Comparison of ENCODE assay signal across 1 cellular context in the genomic region with DNA sequence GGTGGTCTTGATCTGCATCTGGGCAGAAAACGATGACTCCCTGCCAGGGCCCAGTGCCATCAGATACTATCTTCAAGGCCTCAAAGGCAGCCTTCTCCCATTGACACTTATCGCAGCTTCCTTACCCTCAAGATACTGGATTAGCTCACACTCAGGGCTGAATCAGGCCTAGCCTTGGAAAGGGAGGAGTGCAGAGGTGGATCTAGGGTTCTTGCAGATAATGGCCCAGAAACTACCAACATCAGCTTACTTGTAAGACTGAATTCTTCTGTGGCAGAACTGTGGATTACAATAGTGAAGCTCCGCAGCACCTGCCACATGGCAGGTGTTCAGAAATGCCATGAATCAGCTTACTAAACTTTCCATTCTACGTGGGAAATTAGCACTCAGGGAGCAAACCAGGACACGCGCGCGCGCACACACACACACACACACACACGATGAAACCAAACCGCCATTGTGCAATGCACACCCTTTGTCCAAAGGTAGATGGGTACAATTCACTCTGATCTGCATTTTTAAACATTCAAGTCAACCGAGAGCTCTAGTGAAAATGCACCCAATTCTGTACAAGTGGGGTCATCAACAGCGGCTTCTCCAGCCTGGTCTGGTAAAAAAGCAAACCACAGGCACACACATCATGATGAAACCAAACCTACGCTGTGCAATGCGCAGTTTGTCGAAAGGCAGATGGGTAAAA.
TF ChIP-seq lines count a peak whose summit lies in the region.

No MANE protein-coding gene starts in this region.

TF ChIP-seq in HepG2, 621 proteins besides CTCF, POLR2A, EP300 and RAD21 (continued from another document and continues in another):
- TF ChIP-seq, protein P1, sequence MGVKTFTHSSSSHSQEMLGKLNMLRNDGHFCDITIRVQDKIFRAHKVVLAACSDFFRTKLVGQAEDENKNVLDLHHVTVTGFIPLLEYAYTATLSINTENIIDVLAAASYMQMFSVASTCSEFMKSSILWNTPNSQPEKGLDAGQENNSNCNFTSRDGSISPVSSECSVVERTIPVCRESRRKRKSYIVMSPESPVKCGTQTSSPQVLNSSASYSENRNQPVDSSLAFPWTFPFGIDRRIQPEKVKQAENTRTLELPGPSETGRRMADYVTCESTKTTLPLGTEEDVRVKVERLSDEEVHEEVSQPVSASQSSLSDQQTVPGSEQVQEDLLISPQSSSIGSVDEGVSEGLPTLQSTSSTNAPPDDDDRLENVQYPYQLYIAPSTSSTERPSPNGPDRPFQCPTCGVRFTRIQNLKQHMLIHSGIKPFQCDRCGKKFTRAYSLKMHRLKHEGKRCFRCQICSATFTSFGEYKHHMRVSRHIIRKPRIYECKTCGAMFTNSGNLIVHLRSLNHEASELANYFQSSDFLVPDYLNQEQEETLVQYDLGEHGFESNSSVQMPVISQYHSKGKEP (CRISPR knock-in tag; IDR thresholded peaks at IDR 0.05), result no peak
- TF ChIP-seq U2AF1 (optimal IDR thresholded peaks at IDR 0.05; ENCODE audit: low read depth, low read length) (peak; percentile 26), ZBTB7A (CRISPR knock-in tag; IDR thresholded peaks at IDR 0.05) (no peak; the same call in 1 of the 2 replicates), ZNF382 (CRISPR knock-in tag; IDR thresholded peaks at IDR 0.05; ENCODE audit: borderline replicate concordance) (no peak), FOXP1 (IDR thresholded peaks at IDR 0.05) (no peak), FOXP1 (CRISPR knock-in tag; IDR thresholded peaks at IDR 0.05) (no peak), MXI1 (IDR thresholded peaks at IDR 0.05; ENCODE audit: borderline replicate concordance, low read depth, low read length) (peak; percentile 27; the same call in 1 of the 3 replicates), ZNF782 (CRISPR knock-in tag; IDR thresholded peaks at IDR 0.05; ENCODE audit: borderline replicate concordance) (no peak), RFXANK (CRISPR knock-in tag; IDR thresholded peaks at IDR 0.05) (0 out of 2 replicates have a peak, but pooled peaks have one; percentile 42), ZNF781 (CRISPR knock-in tag; IDR thresholded peaks at IDR 0.05; ENCODE audit: borderline replicate concordance, not compliant biosample characterization) (no peak), HNRNPLL (IDR thresholded peaks at IDR 0.05; ENCODE audit: low read depth, low read length, poor library complexity, severe bottlenecking) (no peak), ZNF264 (CRISPR knock-in tag; IDR thresholded peaks at IDR 0.05) (no peak), ZNF530 (CRISPR knock-in tag; IDR thresholded peaks at IDR 0.05; ENCODE audit: low read depth) (no peak), ESRRA (CRISPR knock-in tag; IDR thresholded peaks at IDR 0.05; ENCODE audit: low read depth) (no peak; the same call in 1 of the 2 replicates), KLF13 (CRISPR knock-in tag; IDR thresholded peaks at IDR 0.05) (no peak), ZNF33A (CRISPR knock-in tag; IDR thresholded peaks at IDR 0.05; ENCODE audit: borderline replicate concordance) (no peak), SP1 (IDR thresholded peaks at IDR 0.05) (no peak), SP1 (CRISPR knock-in tag; IDR thresholded peaks at IDR 0.05) (no peak), ZNF558 (CRISPR knock-in tag; IDR thresholded peaks at IDR 0.05; ENCODE audit: borderline replicate concordance) (no peak), SIX4 (CRISPR knock-in tag; IDR thresholded peaks at IDR 0.05) (no peak), MIER2 (CRISPR knock-in tag; IDR thresholded peaks at IDR 0.05) (no peak), ETV6 (CRISPR knock-in tag; conservative IDR thresholded peaks at IDR 0.05) (0 out of 2 replicates have a peak, but pooled peaks have one; percentile 33), ZNF296 (CRISPR knock-in tag; conservative IDR thresholded peaks at IDR 0.05) (no peak), PCBP1 (IDR thresholded peaks at IDR 0.05; ENCODE audit: borderline replicate concordance, low read depth, low read length) (no peak), KLF16 (CRISPR knock-in tag; IDR thresholded peaks at IDR 0.05) (no peak), ZNF652 (CRISPR knock-in tag; IDR thresholded peaks at IDR 0.05; ENCODE audit: borderline replicate concordance, low read depth) (no peak), ZSCAN9 (CRISPR knock-in tag; IDR thresholded peaks at IDR 0.05; ENCODE audit: borderline replicate concordance) (no peak), ZIK1 (CRISPR knock-in tag; IDR thresholded peaks at IDR 0.05; ENCODE audit: borderline replicate concordance, low read depth) (no peak), ARNTL (CRISPR knock-in tag; IDR thresholded peaks at IDR 0.05) (no peak), HES4 (CRISPR knock-in tag; IDR thresholded peaks at IDR 0.05; ENCODE audit: borderline replicate concordance) (no peak), ZNF557 (CRISPR knock-in tag; IDR thresholded peaks at IDR 0.05) (no peak), PITX1 (CRISPR knock-in tag; IDR thresholded peaks at IDR 0.05) (no peak), NR2C2 (CRISPR knock-in tag; IDR thresholded peaks at IDR 0.05; ENCODE audit: borderline replicate concordance) (no peak), ZKSCAN1 (IDR thresholded peaks at IDR 0.05; ENCODE audit: low read length) (no peak), TOPORS (CRISPR knock-in tag; IDR thresholded peaks at IDR 0.05) (no peak; the same call in 1 of the 2 replicates), ZNF317 (CRISPR knock-in tag; IDR thresholded peaks at IDR 0.05) (no peak), ZNF468 (CRISPR knock-in tag; IDR thresholded peaks at IDR 0.05) (no peak), ELF4 (CRISPR knock-in tag; IDR thresholded peaks at IDR 0.05; ENCODE audit: borderline replicate concordance) (no peak), ZNF550 (CRISPR knock-in tag; IDR thresholded peaks at IDR 0.05; ENCODE audit: borderline replicate concordance) (no peak; the same call in 1 of the 2 replicates), HOXD1 (CRISPR knock-in tag; IDR thresholded peaks at IDR 0.05) (no peak), KLF9 (CRISPR knock-in tag; IDR thresholded peaks at IDR 0.05; ENCODE audit: low read depth) (no peak)
- TF ChIP-seq, protein P2, sequence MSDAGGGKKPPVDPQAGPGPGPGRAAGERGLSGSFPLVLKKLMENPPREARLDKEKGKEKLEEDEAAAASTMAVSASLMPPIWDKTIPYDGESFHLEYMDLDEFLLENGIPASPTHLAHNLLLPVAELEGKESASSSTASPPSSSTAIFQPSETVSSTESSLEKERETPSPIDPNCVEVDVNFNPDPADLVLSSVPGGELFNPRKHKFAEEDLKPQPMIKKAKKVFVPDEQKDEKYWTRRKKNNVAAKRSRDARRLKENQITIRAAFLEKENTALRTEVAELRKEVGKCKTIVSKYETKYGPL (CRISPR knock-in tag; IDR thresholded peaks at IDR 0.05), result no peak
- TF ChIP-seq, protein P3, sequence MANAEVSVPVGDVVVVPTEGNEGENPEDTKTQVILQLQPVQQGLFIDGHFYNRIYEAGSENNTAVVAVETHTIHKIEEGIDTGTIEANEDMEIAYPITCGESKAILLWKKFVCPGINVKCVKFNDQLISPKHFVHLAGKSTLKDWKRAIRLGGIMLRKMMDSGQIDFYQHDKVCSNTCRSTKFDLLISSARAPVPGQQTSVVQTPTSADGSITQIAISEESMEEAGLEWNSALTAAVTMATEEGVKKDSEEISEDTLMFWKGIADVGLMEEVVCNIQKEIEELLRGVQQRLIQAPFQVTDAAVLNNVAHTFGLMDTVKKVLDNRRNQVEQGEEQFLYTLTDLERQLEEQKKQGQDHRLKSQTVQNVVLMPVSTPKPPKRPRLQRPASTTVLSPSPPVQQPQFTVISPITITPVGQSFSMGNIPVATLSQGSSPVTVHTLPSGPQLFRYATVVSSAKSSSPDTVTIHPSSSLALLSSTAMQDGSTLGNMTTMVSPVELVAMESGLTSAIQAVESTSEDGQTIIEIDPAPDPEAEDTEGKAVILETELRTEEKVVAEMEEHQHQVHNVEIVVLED (CRISPR knock-in tag; IDR thresholded peaks at IDR 0.05; ENCODE audit: borderline replicate concordance), result no peak
- TF ChIP-seq, protein P4, sequence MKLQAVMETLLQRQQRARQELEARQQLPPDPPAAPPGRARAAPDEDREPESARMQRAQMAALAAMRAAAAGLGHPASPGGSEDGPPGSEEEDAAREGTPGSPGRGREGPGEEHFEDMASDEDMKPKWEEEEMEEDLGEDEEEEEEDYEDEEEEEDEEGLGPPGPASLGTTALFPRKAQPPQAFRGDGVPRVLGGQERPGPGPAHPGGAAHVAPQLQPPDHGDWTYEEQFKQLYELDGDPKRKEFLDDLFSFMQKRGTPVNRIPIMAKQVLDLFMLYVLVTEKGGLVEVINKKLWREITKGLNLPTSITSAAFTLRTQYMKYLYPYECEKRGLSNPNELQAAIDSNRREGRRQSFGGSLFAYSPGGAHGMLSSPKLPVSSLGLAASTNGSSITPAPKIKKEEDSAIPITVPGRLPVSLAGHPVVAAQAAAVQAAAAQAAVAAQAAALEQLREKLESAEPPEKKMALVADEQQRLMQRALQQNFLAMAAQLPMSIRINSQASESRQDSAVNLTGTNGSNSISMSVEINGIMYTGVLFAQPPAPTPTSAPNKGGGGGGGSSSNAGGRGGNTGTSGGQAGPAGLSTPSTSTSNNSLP (IDR thresholded peaks at IDR 0.05; ENCODE audit: low read depth, low read length), result no peak
- TF ChIP-seq, protein P5, sequence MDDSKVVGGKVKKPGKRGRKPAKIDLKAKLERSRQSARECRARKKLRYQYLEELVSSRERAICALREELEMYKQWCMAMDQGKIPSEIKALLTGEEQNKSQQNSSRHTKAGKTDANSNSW (CRISPR knock-in tag; IDR thresholded peaks at IDR 0.05; ENCODE audit: borderline replicate concordance), result no peak
- TF ChIP-seq, protein P6, sequence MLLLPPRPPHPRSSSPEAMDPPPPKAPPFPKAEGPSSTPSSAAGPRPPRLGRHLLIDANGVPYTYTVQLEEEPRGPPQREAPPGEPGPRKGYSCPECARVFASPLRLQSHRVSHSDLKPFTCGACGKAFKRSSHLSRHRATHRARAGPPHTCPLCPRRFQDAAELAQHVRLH (CRISPR knock-in tag; IDR thresholded peaks at IDR 0.05; ENCODE audit: borderline replicate concordance, low read depth), result no peak
- TF ChIP-seq, protein P7, sequence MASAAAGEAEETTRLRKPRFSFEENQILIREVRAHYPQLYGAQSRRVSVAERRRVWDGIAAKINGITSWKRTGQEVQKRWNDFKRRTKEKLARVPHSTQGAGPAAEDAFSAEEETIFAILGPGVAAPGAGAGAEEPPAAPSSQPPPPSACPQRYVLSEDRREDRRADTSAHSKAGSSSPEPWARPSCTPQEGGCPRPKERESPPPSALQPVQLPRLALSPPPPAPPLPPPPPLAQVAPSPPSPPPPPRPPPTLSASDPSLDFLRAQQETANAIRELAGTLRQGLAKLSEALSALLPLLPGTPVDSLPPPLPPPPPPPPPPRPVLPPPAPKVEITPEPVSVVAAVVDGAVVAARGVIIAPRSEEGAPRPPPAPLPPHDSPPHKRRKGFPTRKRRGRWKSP (CRISPR knock-in tag; IDR thresholded peaks at IDR 0.05), result no peak; the same call in 1 of the 2 replicates
- TF ChIP-seq, protein P8, sequence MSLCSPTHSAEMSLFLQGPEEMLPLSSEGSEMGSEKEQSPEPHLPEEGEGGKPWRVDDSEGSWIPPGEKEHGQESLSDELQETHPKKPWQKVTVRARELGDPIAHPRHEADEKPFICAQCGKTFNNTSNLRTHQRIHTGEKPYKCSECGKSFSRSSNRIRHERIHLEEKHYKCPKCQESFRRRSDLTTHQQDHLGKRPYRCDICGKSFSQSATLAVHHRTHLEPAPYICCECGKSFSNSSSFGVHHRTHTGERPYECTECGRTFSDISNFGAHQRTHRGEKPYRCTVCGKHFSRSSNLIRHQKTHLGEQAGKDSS (CRISPR knock-in tag; IDR thresholded peaks at IDR 0.05; ENCODE audit: borderline replicate concordance, low read depth), result no peak
- TF ChIP-seq, protein P9, sequence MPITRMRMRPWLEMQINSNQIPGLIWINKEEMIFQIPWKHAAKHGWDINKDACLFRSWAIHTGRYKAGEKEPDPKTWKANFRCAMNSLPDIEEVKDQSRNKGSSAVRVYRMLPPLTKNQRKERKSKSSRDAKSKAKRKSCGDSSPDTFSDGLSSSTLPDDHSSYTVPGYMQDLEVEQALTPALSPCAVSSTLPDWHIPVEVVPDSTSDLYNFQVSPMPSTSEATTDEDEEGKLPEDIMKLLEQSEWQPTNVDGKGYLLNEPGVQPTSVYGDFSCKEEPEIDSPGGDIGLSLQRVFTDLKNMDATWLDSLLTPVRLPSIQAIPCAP (CRISPR knock-in tag; IDR thresholded peaks at IDR 0.05; ENCODE audit: low read depth), result no peak
- TF ChIP-seq, protein P10, sequence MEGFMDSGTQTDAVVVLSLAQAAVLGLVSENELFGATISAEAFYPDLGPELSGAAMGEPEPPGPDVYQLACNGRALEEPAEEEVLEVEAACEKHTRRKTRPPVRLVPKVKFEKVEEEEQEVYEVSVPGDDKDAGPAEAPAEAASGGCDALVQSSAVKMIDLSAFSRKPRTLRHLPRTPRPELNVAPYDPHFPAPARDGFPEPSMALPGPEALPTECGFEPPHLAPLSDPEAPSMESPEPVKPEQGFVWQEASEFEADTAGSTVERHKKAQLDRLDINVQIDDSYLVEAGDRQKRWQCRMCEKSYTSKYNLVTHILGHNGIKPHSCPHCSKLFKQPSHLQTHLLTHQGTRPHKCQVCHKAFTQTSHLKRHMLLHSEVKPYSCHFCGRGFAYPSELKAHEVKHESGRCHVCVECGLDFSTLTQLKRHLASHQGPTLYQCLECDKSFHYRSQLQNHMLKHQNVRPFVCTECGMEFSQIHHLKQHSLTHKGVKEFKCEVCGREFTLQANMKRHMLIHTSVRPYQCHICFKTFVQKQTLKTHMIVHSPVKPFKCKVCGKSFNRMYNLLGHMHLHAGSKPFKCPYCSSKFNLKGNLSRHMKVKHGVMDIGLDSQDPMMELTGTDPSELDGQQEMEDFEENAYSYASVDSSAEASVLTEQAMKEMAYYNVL (CRISPR knock-in tag; IDR thresholded peaks at IDR 0.05; ENCODE audit: borderline replicate concordance), result no peak
- TF ChIP-seq, protein P11, sequence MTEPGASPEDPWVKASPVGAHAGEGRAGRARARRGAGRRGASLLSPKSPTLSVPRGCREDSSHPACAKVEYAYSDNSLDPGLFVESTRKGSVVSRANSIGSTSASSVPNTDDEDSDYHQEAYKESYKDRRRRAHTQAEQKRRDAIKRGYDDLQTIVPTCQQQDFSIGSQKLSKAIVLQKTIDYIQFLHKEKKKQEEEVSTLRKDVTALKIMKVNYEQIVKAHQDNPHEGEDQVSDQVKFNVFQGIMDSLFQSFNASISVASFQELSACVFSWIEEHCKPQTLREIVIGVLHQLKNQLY (CRISPR knock-in tag; IDR thresholded peaks at IDR 0.05), result no peak
- TF ChIP-seq, protein P12, sequence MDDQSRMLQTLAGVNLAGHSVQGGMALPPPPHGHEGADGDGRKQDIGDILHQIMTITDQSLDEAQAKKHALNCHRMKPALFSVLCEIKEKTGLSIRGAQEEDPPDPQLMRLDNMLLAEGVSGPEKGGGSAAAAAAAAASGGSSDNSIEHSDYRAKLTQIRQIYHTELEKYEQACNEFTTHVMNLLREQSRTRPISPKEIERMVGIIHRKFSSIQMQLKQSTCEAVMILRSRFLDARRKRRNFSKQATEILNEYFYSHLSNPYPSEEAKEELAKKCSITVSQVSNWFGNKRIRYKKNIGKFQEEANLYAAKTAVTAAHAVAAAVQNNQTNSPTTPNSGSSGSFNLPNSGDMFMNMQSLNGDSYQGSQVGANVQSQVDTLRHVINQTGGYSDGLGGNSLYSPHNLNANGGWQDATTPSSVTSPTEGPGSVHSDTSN (CRISPR knock-in tag; IDR thresholded peaks at IDR 0.05; ENCODE audit: borderline replicate concordance), result no peak
- TF ChIP-seq, protein P13, sequence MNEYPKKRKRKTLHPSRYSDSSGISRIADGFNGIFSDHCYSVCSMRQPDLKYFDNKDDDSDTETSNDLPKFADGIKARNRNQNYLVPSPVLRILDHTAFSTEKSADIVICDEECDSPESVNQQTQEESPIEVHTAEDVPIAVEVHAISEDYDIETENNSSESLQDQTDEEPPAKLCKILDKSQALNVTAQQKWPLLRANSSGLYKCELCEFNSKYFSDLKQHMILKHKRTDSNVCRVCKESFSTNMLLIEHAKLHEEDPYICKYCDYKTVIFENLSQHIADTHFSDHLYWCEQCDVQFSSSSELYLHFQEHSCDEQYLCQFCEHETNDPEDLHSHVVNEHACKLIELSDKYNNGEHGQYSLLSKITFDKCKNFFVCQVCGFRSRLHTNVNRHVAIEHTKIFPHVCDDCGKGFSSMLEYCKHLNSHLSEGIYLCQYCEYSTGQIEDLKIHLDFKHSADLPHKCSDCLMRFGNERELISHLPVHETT (CRISPR knock-in tag; conservative IDR thresholded peaks at IDR 0.05), result no peak
